1 cellular context compared by ENCODE assay signal in genomic region chr14:69642334-69642865, GRCh38.
TF ChIP-seq lines count a peak whose summit lies in the region.

No MANE protein-coding gene starts in this region.

TF ChIP-seq in GM12878, 131 proteins besides CTCF, POLR2A, EP300 and RAD21:
- 0 out of 4 replicates have a peak, but pooled peaks of 1 of the 2 experiments have one; percentile 13 for TF ChIP-seq IKZF2 (IDR thresholded peaks at IDR 0.05)
- peak; percentile 33; the same call in 1 of the 2 replicates for TF ChIP-seq RUNX3 (IDR thresholded peaks at IDR 0.05; ENCODE audit: low read length)
- peak; percentile 79; the same call in 1 of the 2 replicates for TF ChIP-seq CBX5 (IDR thresholded peaks at IDR 0.05; ENCODE audit: low read depth)
- TF ChIP-seq SPI1 (IDR thresholded peaks at IDR 0.05; ENCODE audit: borderline replicate concordance, insufficient read depth, low read depth, low read length), result peak; percentile 31; the same call in 1 of the 2 replicates
- peak; percentile 36 for TF ChIP-seq KLF5 (IDR thresholded peaks at IDR 0.05; ENCODE audit: partially characterized antibody)
TF ChIP-seq in GM12878: peak in this region for 5; not testable (repeated sequence) for 126.
